8 cellular contexts compared by ENCODE assay signal in the genomic region with DNA sequence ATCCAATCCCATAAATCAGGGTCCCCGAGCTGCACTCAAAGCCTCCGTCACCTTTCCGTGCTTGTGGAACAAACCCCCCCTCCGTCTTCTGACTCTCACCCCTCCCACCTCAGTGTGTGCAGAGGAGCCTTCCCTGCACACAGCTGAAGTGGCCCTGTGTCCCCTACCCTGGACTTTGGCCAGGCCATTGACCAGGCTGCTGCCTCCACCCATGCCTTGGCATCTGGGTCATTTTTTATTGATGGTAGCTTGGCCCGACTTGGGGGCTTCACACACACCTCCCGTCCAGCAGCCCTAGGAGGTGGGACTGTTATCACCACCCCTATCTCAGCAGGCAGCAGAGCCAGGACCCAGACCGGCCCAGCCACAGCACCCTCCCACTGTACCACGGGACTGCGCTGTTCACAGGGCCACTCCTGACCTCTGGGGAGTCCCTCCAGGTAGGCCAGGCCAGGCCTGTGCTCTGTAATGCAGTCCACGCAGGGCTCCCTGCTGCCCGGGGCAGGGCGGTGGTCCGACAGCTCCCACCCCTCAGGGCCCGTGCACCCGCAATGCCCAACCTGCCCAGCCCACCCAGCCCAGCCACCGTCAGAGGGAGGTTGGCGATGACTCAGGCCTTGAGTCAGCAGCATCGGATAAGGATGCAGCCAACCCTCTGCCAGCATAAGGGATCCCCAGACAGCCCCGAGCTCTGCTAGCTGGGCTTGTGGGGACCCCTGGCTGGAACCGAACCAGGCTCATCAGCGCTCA. TPM values are rescaled to one million over a fixed set of nuclear protein-coding genes. Genes with fewer than 3 reads are reported as not detected.
DNase-seq lines count a peak whose midpoint lies in the region; ATAC-seq and TF ChIP-seq lines count a peak whose summit lies in the region.

No MANE protein-coding gene starts in this region.

- H3K4me3 Mint-ChIP-seq in neural progenitor cell, result peak overlapping the region; percentile 66

- DNase-seq in PC-9, result peak; percentile 62 to 75
- DNase-seq in erythroblast (lab: John Stamatoyannopoulos, UW), result peak; percentile 76 to 90
- DNase-seq in neural progenitor cell (ENCODE audit: low spot score), result no peak
- DNase-seq in pons (ENCODE audit: low spot score), result no peak
- no peak for DNase-seq in NCI-H2171 treated with DMSO at 0.1 percent for 48 hours (lab: John Stamatoyannopoulos, UW)

- peaks cover 51% of the 10 kb centered on the region for H3K4me1 Mint-ChIP-seq in neural progenitor cell

- POLR2A ChIA-PET in PC-9 (lab: Charles Lee; ENCODE audit: unreplicated experiment), result interaction anchor here (0.7 to 1.7 kb wide), 3 partner anchors 14 to 621 kb away, joined by 3 to 25 read pairs (median 4); no protein-coding TSS in a partner anchor

- H3K27ac Mint-ChIP-seq in neural progenitor cell, result peak overlapping the region; percentile 24

- peak overlapping the region in 10 of 11 experiments; percentile 24 to 93 (median 70); a peak in 17 of 22 replicates for H3K9ac ChIP-seq in BLaER1 treated with 17β-estradiol and CSF1 and Interleukin-3, amounts not matched to agents 10 nM and 100 nM
- H3K9ac ChIP-seq in neural progenitor cell, result no peak overlapping the region

- H3K36me3 Mint-ChIP-seq in neural progenitor cell, result no peaks in the 10 kb centered on the region

- H3K79me2 ChIP-seq in PC-9 (ENCODE audit: low read depth) (no peaks in the 10 kb centered on the region), neural progenitor cell (ENCODE audit: low read depth) (no peaks in the 10 kb centered on the region)

- H3K27me3 ChIP-seq in BLaER1 treated with 17β-estradiol and CSF1 and Interleukin-3, amounts not matched to agents 10 nM and 100 nM, result no peaks in the 10 kb centered on the region
- H3K27me3 ChIP-seq in PC-9 (ENCODE audit: insufficient read depth, low read depth) (no peaks in the 10 kb centered on the region), neural progenitor cell (no peaks in the 10 kb centered on the region)

- H3K36me3 ChIP-seq in BLaER1 treated with 17β-estradiol and CSF1 and Interleukin-3, amounts not matched to agents 10 nM and 100 nM, result no peaks in the 10 kb centered on the region
- no peaks in the 10 kb centered on the region for H3K36me3 ChIP-seq in PC-9 (ENCODE audit: low read depth)
- no peaks in the 10 kb centered on the region for H3K36me3 ChIP-seq in neural progenitor cell

- no peaks in the 10 kb centered on the region for H3K9me3 ChIP-seq in BLaER1 treated with 17β-estradiol and CSF1 and Interleukin-3, amounts not matched to agents 10 nM and 100 nM (replicated peaks in 1 of 11)
- no peaks in the 10 kb centered on the region for H3K9me3 ChIP-seq in PC-9 (ENCODE audit: insufficient read depth, low read depth)
- no peaks in the 10 kb centered on the region for H3K9me3 ChIP-seq in neural progenitor cell (ENCODE audit: low read depth)

- peaks cover 7% of the 10 kb centered on the region for H3K27me3 Mint-ChIP-seq in neural progenitor cell (ENCODE audit: insufficient read depth, low read depth)

- intact Hi-C loops in PC-9 (cut with micrococcal nuclease; ENCODE audit: unreplicated experiment), result loop anchor here (1.0 to 5.0 kb wide), 2 partner anchors 14 to 72 kb away; a partner anchor contains a TSS

- CTCF ChIA-PET in PC-9 (lab: Charles Lee), result interaction anchor here (1.3 to 3.1 kb wide), 2 partner anchors 14 to 15 kb away, joined by 4 to 11 read pairs; no protein-coding TSS in a partner anchor

- H3F3A ChIP-seq in PC-9 (ENCODE audit: insufficient read depth, low read depth) (peaks cover 18% of the 10 kb centered on the region), neural progenitor cell (ENCODE audit: low read depth) (peaks cover 35% of the 10 kb centered on the region)

- peaks cover 68 to 79% (median 77%) of the 10 kb centered on the region in 10 experiments for H3K4me1 ChIP-seq in BLaER1 treated with 17β-estradiol and CSF1 and Interleukin-3, amounts not matched to agents 10 nM and 100 nM
- H3K4me1 ChIP-seq in PC-9 (replicated peaks; ENCODE audit: insufficient read depth) (peaks cover 54% of the 10 kb centered on the region), neural progenitor cell (peaks cover 53% of the 10 kb centered on the region)

- no peak for ATAC-seq in GM21723 (IDR thresholded peaks at IDR 0.05; ENCODE audit: unreplicated experiment)
- ATAC-seq in HG03159 (IDR thresholded peaks at IDR 0.05; ENCODE audit: unreplicated experiment), result no peak

- TF ChIP-seq CTCF in PC-9 (conservative IDR thresholded peaks at IDR 0.05), result no peak
- TF ChIP-seq CTCF in neural progenitor cell (IDR thresholded peaks at IDR 0.05), result no peak

- H3K4me3 ChIP-seq in BLaER1 treated with 17β-estradiol and CSF1 and Interleukin-3, amounts not matched to agents 10 nM and 100 nM, result no peak overlapping the region
- H3K4me3 ChIP-seq in PC-9 (peak overlapping the region; percentile 50; the same call in 1 of the 2 replicates), neural progenitor cell (no peak overlapping the region)

- H3K27ac ChIP-seq in BLaER1 treated with 17β-estradiol and CSF1 and Interleukin-3, amounts not matched to agents 10 nM and 100 nM, result peak overlapping the region; percentile 26 to 99 (median 95); a peak in 21 of 22 replicates
- H3K27ac ChIP-seq in PC-9, result peak overlapping the region; percentile 99
- H3K27ac ChIP-seq in neural progenitor cell, result no peak overlapping the region

- peak overlapping the region; percentile 56 for H2AFZ ChIP-seq in PC-9
- no peak overlapping the region for H2AFZ ChIP-seq in neural progenitor cell (replicated peaks)

- peak; percentile 63 for TF ChIP-seq POLR2A in erythroblast (IDR thresholded peaks at IDR 0.05; ENCODE audit: low read length)

- peaks cover 3% of the 10 kb centered on the region for H3K9me3 Mint-ChIP-seq in neural progenitor cell

- BruUV-seq in PC-9 (replicated peaks; lab: Mats Ljungman, UMichigan), result no TSS peak

- H3K9me2 ChIP-seq in PC-9 (ENCODE audit: insufficient read depth), result no peaks in the 10 kb centered on the region

- peak overlapping the region; percentile 89 to 100 (median 97) for H3K4me2 ChIP-seq in BLaER1 treated with 17β-estradiol and CSF1 and Interleukin-3, amounts not matched to agents 10 nM and 100 nM
- H3K4me2 ChIP-seq in PC-9, result peak overlapping the region; percentile 95
- no peak overlapping the region for H3K4me2 ChIP-seq in neural progenitor cell

- no peaks in the 10 kb centered on the region for H4K20me1 ChIP-seq in BLaER1 treated with 17β-estradiol and CSF1 and Interleukin-3, amounts not matched to agents 10 nM and 100 nM
- no peaks in the 10 kb centered on the region for H4K20me1 ChIP-seq in PC-9 (ENCODE audit: insufficient read depth)
- H4K20me1 ChIP-seq in neural progenitor cell (ENCODE audit: low read depth), result no peaks in the 10 kb centered on the region

RNA-seq across cellular contexts. Expression of a gene that starts 9.2 kb away (rescaled TPM):
- 107 and 113 TPM in 2 replicates for total RNA-seq in PC-9 (2021)
- total RNA-seq in neural progenitor cell (ENCODE audit: low replicate concordance), result 7.8 and 24.0 TPM in 2 replicates

RNA-seq across cellular contexts. Expression of a gene that starts 43.8 kb away (rescaled TPM):
- total RNA-seq in PC-9 (2021) (5.8 and 11.5 TPM in 2 replicates), neural progenitor cell (ENCODE audit: low replicate concordance) (25.3 and 26.4 TPM in 2 replicates)

Comparison
In these comparisons a context has a peak if more than half of its experiments do, and no peak if none do; other contexts are left out.
1. DNase-seq: peak in PC-9 (2 of 2) and erythroblast (2 of 2); none in neural progenitor cell (single experiment), pons (single experiment) and NCI-H2171 treated with DMSO at 0.1 percent for 48 hours (single experiment).